In genomic region chr16:57755726-57756423, GRCh38 we compare ENCODE assay signal across 16 cellular contexts. TPM values are rescaled to one million over a fixed set of nuclear protein-coding genes. Genes with fewer than 3 reads are reported as not detected.
DNase-seq lines count a peak whose midpoint lies in the region; ATAC-seq and TF ChIP-seq lines count a peak whose summit lies in the region.
"Had no signal": no experiment of that assay in that cellular context is flagged by ENCODE, and none has a peak within 500 bp of the region (broad histone marks: within the 10 kb centered on the region; RNA-seq: fewer than 3 reads in every experiment).

No MANE protein-coding gene starts in this region.

- H3K4me3 ChIP-seq in GM23338 (no peak overlapping the region), SK-N-SH (ENCODE audit: low read depth in 2 of 2, low read length in 1 of 2) (no peak overlapping the region)
- H3K4me3 ChIP-seq: SJCRH30 had no signal

- TF ChIP-seq CTCF in GM23338 (conservative IDR thresholded peaks at IDR 0.05; ENCODE audit: low read depth in 2 of 2) (no peak), chondrocyte (IDR thresholded peaks at IDR 0.05) (no peak), osteocyte (IDR thresholded peaks at IDR 0.05) (no peak), SK-N-SH (IDR thresholded peaks at IDR 0.05) (no peak)

- no peaks in the 10 kb centered on the region for H3K36me3 ChIP-seq in GM23338 (ENCODE audit: insufficient read depth)
- H3K36me3 ChIP-seq in SK-N-SH (replicated peaks in 1 of 2; ENCODE audit: control insufficient read depth in 1 of 2, insufficient read depth in 2 of 2, low read length in 1 of 2): peaks cover 0 to 60% of the 10 kb centered on the region in 2 experiments

- DNase-seq in activated effector memory CD4-positive, alpha-beta T cell treated with anti-CD3 and anti-CD28 coated beads, Interleukin-2, amount 50 U/mL, for 16 hours: peak; percentile 60
- no peak for DNase-seq in activated effector memory CD4-positive, alpha-beta T cell treated with Interleukin-2 at 50 U/mL for 16 hours
- DNase-seq in GM23338 (ENCODE audit: low spot score) (no peak), chondrocyte (ENCODE audit: low spot score) (peak; percentile 75), osteocyte (ENCODE audit: extremely low spot score, unreplicated experiment) (no peak), D341Med (ENCODE audit: low spot score) (no peak), SK-N-SH (no peak)
- DNase-seq in effector CD4-positive, alpha-beta T cell: no peak
- DNase-seq: 8988T; CD4-positive, alpha-beta T cell; EL; HCEC 1CT; MM.1S; NCI-H1092 treated with DMSO at 0.1 percent for 48 hours; NCI-H748 treated with DMSO at 0.1 percent for 48 hours; SJCRH30 had no signal

- H3K36me3 Mint-ChIP-seq in GM23338 (ENCODE audit: low read depth) (peaks cover 27% of the 10 kb centered on the region), chondrocyte (ENCODE audit: low read depth) (peaks cover 12% of the 10 kb centered on the region), osteocyte (ENCODE audit: unreplicated experiment) (peaks cover 9% of the 10 kb centered on the region)

- H3F3A ChIP-seq in GM23338 (replicated peaks; ENCODE audit: low read depth) (no peaks in the 10 kb centered on the region), SK-N-SH (replicated peaks; ENCODE audit: insufficient read depth) (peaks cover 6% of the 10 kb centered on the region)

- TF ChIP-seq EP300 in SK-N-SH (IDR thresholded peaks at IDR 0.05; ENCODE audit: borderline replicate concordance in 1 of 2, low read depth in 1 of 2, low read length in 1 of 2): no peak

- H3K9me2 ChIP-seq in GM23338 (ENCODE audit: insufficient read depth): no peaks in the 10 kb centered on the region
- H3K9me2 ChIP-seq in SK-N-SH: no peaks in the 10 kb centered on the region

- ATAC-seq in GM23338: no peak

- H2AFZ ChIP-seq in GM23338 (no peak overlapping the region), SK-N-SH (ENCODE audit: low read depth) (no peak overlapping the region)

- peak overlapping the region; percentile 43 for H3K27ac Mint-ChIP-seq in GM23338
- no peak overlapping the region for H3K27ac Mint-ChIP-seq in chondrocyte (ENCODE audit: unreplicated experiment)
- H3K27ac Mint-ChIP-seq in osteocyte (ENCODE audit: unreplicated experiment): peak overlapping the region; percentile 52
- H3K27ac Mint-ChIP-seq: CD4-positive, alpha-beta T cell had no signal

- POLR2A ChIA-PET in SK-N-SH (lab: Yijun Ruan, JAX): no interaction called here

- WGBS in SK-N-SH (ENCODE audit: low lambda C conversion rate): 91% methylated on average over 18 of the region's 18 CpGs

- H3K27me3 ChIP-seq in GM23338 (ENCODE audit: insufficient read depth) (no peaks in the 10 kb centered on the region), SK-N-SH (ENCODE audit: insufficient read depth) (no peaks in the 10 kb centered on the region)
- H3K27me3 ChIP-seq: SJCRH30 had no signal

- H3K4me1 ChIP-seq in GM23338 (ENCODE audit: insufficient read depth) (no peaks in the 10 kb centered on the region; the same call in 1 of the 2 replicates), SK-N-SH (ENCODE audit: control insufficient read depth in 1 of 2, insufficient read depth in 2 of 2, low read depth in 1 of 2, low read length in 1 of 2) (no peaks in the 10 kb centered on the region)

- H3K4me2 ChIP-seq in GM23338 (no peak overlapping the region), SK-N-SH (no peak overlapping the region)

- TF ChIP-seq RAD21 in SK-N-SH (IDR thresholded peaks at IDR 0.05; ENCODE audit: low read length): no peak

- H3K9me3 Mint-ChIP-seq in GM23338: no peaks in the 10 kb centered on the region
- H3K9me3 Mint-ChIP-seq in chondrocyte (ENCODE audit: low read depth): no peaks in the 10 kb centered on the region
- H3K9me3 Mint-ChIP-seq in osteocyte (ENCODE audit: unreplicated experiment): no peaks in the 10 kb centered on the region
- H3K9me3 Mint-ChIP-seq: CD4-positive, alpha-beta T cell had no signal

- H4K20me1 ChIP-seq in GM23338 (replicated peaks; ENCODE audit: insufficient read depth): no peaks in the 10 kb centered on the region
- 0 out of 2 replicates have a peak, but pooled peaks cover 2% of the 10 kb centered on the region for H4K20me1 ChIP-seq in SK-N-SH (ENCODE audit: insufficient read depth)

- H3K27me3 Mint-ChIP-seq in GM23338 (ENCODE audit: insufficient read depth, low read depth, poor library complexity) (peaks cover 8% of the 10 kb centered on the region), chondrocyte (ENCODE audit: low read depth) (no peaks in the 10 kb centered on the region), osteocyte (ENCODE audit: unreplicated experiment) (no peaks in the 10 kb centered on the region)
- H3K27me3 Mint-ChIP-seq: CD4-positive, alpha-beta T cell had no signal

- CTCF ChIA-PET in SK-N-SH (lab: Yijun Ruan, JAX): interaction anchor here (0.7 to 4.8 kb wide), 21 partner anchors 7 to 258 kb away, joined by 3 to 57 read pairs (median 5); partner anchors contain the start of gene USB1

- H3K4me3 Mint-ChIP-seq in GM23338 (no peak overlapping the region), chondrocyte (ENCODE audit: unreplicated experiment) (no peak overlapping the region), osteocyte (ENCODE audit: unreplicated experiment) (no peak overlapping the region)
- H3K4me3 Mint-ChIP-seq: CD4-positive, alpha-beta T cell had no signal

- no peaks in the 10 kb centered on the region for H3K9me3 ChIP-seq in SK-N-SH
- H3K9me3 ChIP-seq: SJCRH30 had no signal

- H3K27ac ChIP-seq in GM23338 (ENCODE audit: low read depth) (no peak overlapping the region), SK-N-SH (ENCODE audit: low read depth in 2 of 2, low read length in 1 of 2) (no peak overlapping the region)
- H3K27ac ChIP-seq: SJCRH30 had no signal

- H3K79me2 ChIP-seq in GM23338 (replicated peaks; ENCODE audit: insufficient read depth) (no peaks in the 10 kb centered on the region), SK-N-SH (ENCODE audit: insufficient read depth) (no peaks in the 10 kb centered on the region)

- H3K9ac ChIP-seq in SK-N-SH: no peak overlapping the region

- H3K4me1 Mint-ChIP-seq in GM23338 (peaks cover 11% of the 10 kb centered on the region), chondrocyte (ENCODE audit: low read depth) (no peaks in the 10 kb centered on the region), osteocyte (ENCODE audit: unreplicated experiment) (peaks cover 13% of the 10 kb centered on the region)

TF ChIP-seq in GM23338, 12 proteins besides CTCF, POLR2A, EP300 and RAD21 (continues in another document):
- TF ChIP-seq JUNB (IDR thresholded peaks at IDR 0.05; ENCODE audit: unreplicated experiment) (no peak), STAT1 (IDR thresholded peaks at IDR 0.05; ENCODE audit: unreplicated experiment) (no peak), EZH2 (IDR thresholded peaks at IDR 0.05; ENCODE audit: low read depth, unreplicated experiment) (no peak), ZNF114 (CRISPR knock-in tag; IDR thresholded peaks at IDR 0.05) (no peak), POLR2AphosphoS5 (IDR thresholded peaks at IDR 0.05; ENCODE audit: low read depth) (no peak), ZNF331 (CRISPR knock-in tag; IDR thresholded peaks at IDR 0.05; ENCODE audit: low read depth) (no peak), CREB1 (CRISPR knock-in tag; IDR thresholded peaks at IDR 0.05; ENCODE audit: low read depth) (no peak), EZH2phosphoT487 (IDR thresholded peaks at IDR 0.05; ENCODE audit: unreplicated experiment) (no peak)

TF ChIP-seq in SK-N-SH, 30 proteins besides CTCF, POLR2A, EP300 and RAD21 (continues in another document):
- no peak for TF ChIP-seq YY1 (IDR thresholded peaks at IDR 0.05; ENCODE audit: low read depth)
- TF ChIP-seq TCF12 (IDR thresholded peaks at IDR 0.05): no peak
- no peak for TF ChIP-seq FOXM1 (IDR thresholded peaks at IDR 0.05; ENCODE audit: low read depth)
- no peak for TF ChIP-seq ZBTB33 (IDR thresholded peaks at IDR 0.05; ENCODE audit: borderline replicate concordance, low read depth)

RNA-seq across cellular contexts. Expression of gene KATNB1, which starts 20.3 kb away (rescaled TPM):
- 65.9 and 68.6 TPM in 2 replicates for total RNA-seq in GM23338 (2014; rRNA removed; shearing (Covaris generic))
- 28.3 and 31.4 TPM in 2 replicates for polyA plus RNA-seq in GM23338 (2016; fragmentation: Nextera tagmentation; extraction: Ambion mirVana)
- total RNA-seq in chondrocyte: 14.0 to 20.6 TPM (median 14.7 TPM) in 3 replicates
- 14.2 and 15.9 TPM in 2 replicates for total RNA-seq in osteocyte
- 39.2 and 43.7 TPM in 2 replicates for polyA plus RNA-seq in SK-N-SH (2012; rRNA removed)
- 12.0 and 20.7 TPM in 2 replicates for polyA plus RNA-seq in SK-N-SH (2012; cell fraction: cytosol; rRNA removed)
- 158 and 170 TPM in 2 replicates for polyA plus RNA-seq in SK-N-SH (2012; cell fraction: nucleus; rRNA removed)

RNA-seq across cellular contexts. Expression of gene KIFC3, which starts 46.4 kb away (rescaled TPM):
- 11.5 and 12.5 TPM in 2 replicates for total RNA-seq in GM23338 (2014; rRNA removed; shearing (Covaris generic))
- 4.4 and 6.6 TPM in 2 replicates for polyA plus RNA-seq in GM23338 (2016; fragmentation: Nextera tagmentation; extraction: Ambion mirVana)
- 74.4 to 135 TPM (median 75.6 TPM) in 3 replicates for total RNA-seq in chondrocyte
- total RNA-seq in osteocyte: 191 and 196 TPM in 2 replicates
- 65.4 and 68.0 TPM in 2 replicates for polyA plus RNA-seq in SK-N-SH (2012; rRNA removed)
- polyA plus RNA-seq in SK-N-SH (2012; cell fraction: cytosol; rRNA removed): 24.2 and 42.8 TPM in 2 replicates
- 132 and 135 TPM in 2 replicates for polyA plus RNA-seq in SK-N-SH (2012; cell fraction: nucleus; rRNA removed)
- total RNA-seq: CD4-positive, alpha-beta T cell had no signal

Comparison
In these comparisons a context has a peak if more than half of its experiments do, and no peak if none do; other contexts are left out.
1. DNase-seq: peak in activated effector memory CD4-positive, alpha-beta T cell treated with anti-CD3 and anti-CD28 coated beads, Interleukin-2, amount 50 U/mL, for 16 hours (single experiment) and chondrocyte (single experiment); none in activated effector memory CD4-positive, alpha-beta T cell treated with Interleukin-2 at 50 U/mL for 16 hours (single experiment), GM23338 (single experiment), osteocyte (single experiment), D341Med (single experiment), effector CD4-positive, alpha-beta T cell (single experiment) and SK-N-SH (single experiment).